9 cellular contexts compared by ENCODE assay signal in the genomic region with DNA sequence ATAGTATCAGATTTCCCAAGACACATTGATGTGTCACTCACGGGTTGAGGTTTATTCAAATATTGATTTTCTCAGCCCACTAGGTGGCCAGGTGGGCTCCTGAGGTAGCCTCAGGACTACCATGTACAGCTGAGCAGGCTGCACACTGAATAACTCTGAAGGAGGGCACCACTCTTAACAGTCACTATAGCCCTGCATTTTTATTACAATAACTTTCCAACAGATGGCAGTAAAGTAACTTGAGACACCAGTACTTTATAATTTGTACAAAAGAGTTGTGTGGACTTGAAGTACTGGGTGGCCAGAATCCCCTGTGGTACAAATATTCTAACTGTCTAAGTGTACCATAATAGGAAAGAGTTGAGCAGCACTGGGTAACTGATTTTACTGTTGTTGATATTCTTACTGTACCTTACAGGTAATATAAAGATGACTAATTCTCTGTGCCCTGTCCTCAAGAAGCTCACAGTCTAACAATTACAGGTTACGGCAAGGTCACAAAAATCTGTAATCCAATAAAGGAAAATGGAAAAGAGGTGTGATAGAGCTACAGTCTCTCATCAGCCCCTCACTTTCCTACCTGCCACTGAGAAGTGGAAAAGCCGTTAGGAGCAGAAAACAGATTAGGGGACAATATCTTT.
DNase-seq lines count a peak whose midpoint lies in the region; ATAC-seq and TF ChIP-seq lines count a peak whose summit lies in the region.
"Had no signal": no experiment of that assay in that cellular context is flagged by ENCODE, and none has a peak within 500 bp of the region (broad histone marks: within the 10 kb centered on the region; RNA-seq: fewer than 3 reads in every experiment).

No MANE protein-coding gene starts in this region.

- TF ChIP-seq CTCF in kidney epithelial cell (IDR thresholded peaks at IDR 0.05; ENCODE audit: insufficient read depth, low read length, poor library complexity, severe bottlenecking) (peak; percentile 45), vagina (IDR thresholded peaks at IDR 0.05) (peak in 2 of 3 experiments; percentile 17 to 63)

- H3K9me3 ChIP-seq in adipocyte (ENCODE audit: control insufficient read depth, low read length) (no peaks in the 10 kb centered on the region), vagina (no peaks in the 10 kb centered on the region)
- H3K9me3 ChIP-seq: thoracic aorta had no signal

- intact Hi-C loops in Right ventricle myocardium inferior (cut with DNase I) (loop anchor here (2.0 kb wide), 1 partner anchor 93 kb away; no protein-coding TSS in a partner anchor), cardiac septum (cut with DNase I) (no loop called here), vagina (cut with DNase I) (no loop called here)

- H3K27me3 ChIP-seq in adipocyte (replicated peaks; ENCODE audit: control insufficient read depth, insufficient read depth, low read length) (no peaks in the 10 kb centered on the region), kidney epithelial cell (ENCODE audit: control insufficient read depth, insufficient read depth, low read length) (no peaks in the 10 kb centered on the region), vagina (no peaks in the 10 kb centered on the region)

- peaks cover 25% of the 10 kb centered on the region for H3K36me3 ChIP-seq in adipocyte (ENCODE audit: control insufficient read depth, insufficient read depth, low read length, severe bottlenecking)
- H3K36me3 ChIP-seq in kidney epithelial cell (ENCODE audit: control insufficient read depth, insufficient read depth, low read length), result no peaks in the 10 kb centered on the region
- peaks cover 0 to 7% of the 10 kb centered on the region in 2 donors for H3K36me3 ChIP-seq in vagina

- H3K27ac ChIP-seq in vagina, result no peak overlapping the region
- H3K27ac ChIP-seq: thoracic aorta had no signal

- no peaks in the 10 kb centered on the region for H3K4me1 ChIP-seq in adipocyte (ENCODE audit: control insufficient read depth, insufficient read depth, low read length)
- H3K4me1 ChIP-seq in vagina, result no peaks in the 10 kb centered on the region

- TF ChIP-seq POLR2A in vagina (IDR thresholded peaks at IDR 0.05), result no peak

- DNase-seq in Right ventricle myocardium inferior (ENCODE audit: missing footprints) (no peak), cardiac septum (ENCODE audit: low spot score) (no peak), NCI-H1694 treated with DMSO at 0.1 percent for 48 hours (lab: John Stamatoyannopoulos, UW) (peak; percentile 52), adipocyte (ENCODE audit: low read depth) (peak; percentile 69), kidney epithelial cell (ENCODE audit: low read depth) (peak; percentile 4), vagina (ENCODE audit: extremely low spot score in 2 of 2) (no peak)
- no peak for DNase-seq in activated naive CD4-positive, alpha-beta T cell treated with Interleukin-2 at 50 U/mL for 16 hours

- no peak overlapping the region for H3K9ac ChIP-seq in adipocyte (ENCODE audit: low read length)

- no peak overlapping the region for H3K4me3 ChIP-seq in adipocyte (ENCODE audit: low read length)
- no peak overlapping the region for H3K4me3 ChIP-seq in kidney epithelial cell (ENCODE audit: low read depth, low read length)
- no peak overlapping the region for H3K4me3 ChIP-seq in vagina
- H3K4me3 ChIP-seq: thoracic aorta had no signal

- ATAC-seq in Right ventricle myocardium inferior (peak; percentile 71), GM21515 (IDR thresholded peaks at IDR 0.05; ENCODE audit: unreplicated experiment) (no peak)

Comparison
In these comparisons a context has a peak if more than half of its experiments do, and no peak if none do; other contexts are left out.
1. DNase-seq: peak in NCI-H1694 treated with DMSO at 0.1 percent for 48 hours (single experiment), adipocyte (single experiment) and kidney epithelial cell (single experiment); none in Right ventricle myocardium inferior (single experiment), cardiac septum (single experiment), vagina (0 of 2) and activated naive CD4-positive, alpha-beta T cell treated with Interleukin-2 at 50 U/mL for 16 hours (single experiment).